ENCODE assay signal across 8 cellular contexts in the genomic region with DNA sequence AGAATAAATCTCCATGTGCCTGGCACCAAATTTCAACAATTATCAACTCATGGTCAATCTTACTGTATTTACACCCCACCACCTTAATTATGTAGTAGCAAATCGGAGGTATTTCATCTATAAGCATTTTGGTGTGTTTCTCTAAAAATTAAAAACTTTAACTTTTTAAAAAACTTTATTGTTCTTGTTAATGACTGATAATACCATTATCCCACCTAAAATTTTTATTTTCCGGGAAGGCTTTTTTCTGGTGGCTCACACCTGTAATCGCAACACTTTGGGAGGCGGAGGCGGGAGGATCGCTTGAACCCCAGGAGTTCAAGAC. TPM values are rescaled to one million over a fixed set of nuclear protein-coding genes. Genes with fewer than 3 reads are reported as not detected.
DNase-seq lines count a peak whose midpoint lies in the region; ATAC-seq and TF ChIP-seq lines count a peak whose summit lies in the region.

No MANE protein-coding gene starts in this region.

- POLR2A ChIA-PET in RWPE1 (lab: Yijun Ruan, JAX; ENCODE audit: low non-redundant PET) = no interaction called here

- H3K9me3 ChIP-seq in stomach smooth muscle (ENCODE audit: control insufficient read depth in 2 of 2, low read length in 2 of 2) = no peaks in the 10 kb centered on the region

- H3K4me1 Mint-ChIP-seq in T-helper 1 cell treated with Interleukin-12 subunit alpha and Interleukin-12 subunit beta and Interleukin-4 antibody, amounts not matched to agents 30 μg/mL and 1 μg/mL, for 36 hours (ENCODE audit: low read depth) = peaks cover 4% of the 10 kb centered on the region
- H3K4me1 Mint-ChIP-seq in glutamatergic neuron (ENCODE audit: low read depth, unreplicated experiment) = no peaks in the 10 kb centered on the region

- peak overlapping the region; percentile 87 for H3K4me3 Mint-ChIP-seq in T-helper 1 cell treated with Interleukin-12 subunit alpha and Interleukin-12 subunit beta and Interleukin-4 antibody, amounts not matched to agents 30 μg/mL and 1 μg/mL, for 36 hours
- H3K4me3 Mint-ChIP-seq in glutamatergic neuron (ENCODE audit: unreplicated experiment) = peak overlapping the region; percentile 87

- H3K4me3 ChIP-seq in stomach smooth muscle (ENCODE audit: low read length in 2 of 2) = peak overlapping the region; percentile 81 to 96

- peaks cover 5% of the 10 kb centered on the region for H3K4me1 ChIP-seq in stomach smooth muscle (ENCODE audit: control insufficient read depth, insufficient read depth, low read length)

- H3K27me3 ChIP-seq in stomach smooth muscle (ENCODE audit: control insufficient read depth in 1 of 2, insufficient read depth in 2 of 2, low read length in 2 of 2) = no peaks in the 10 kb centered on the region

- DNase-seq in T-helper 1 cell (no peak), RWPE1 (ENCODE audit: low spot score) (no peak), glutamatergic neuron (no peak), activated gamma-delta T cell (lab: John Stamatoyannopoulos, UW) (no peak), KG1 (lab: John Stamatoyannopoulos, UW) (no peak)

- no peaks in the 10 kb centered on the region for H3K9me3 Mint-ChIP-seq in T-helper 1 cell treated with Interleukin-12 subunit alpha and Interleukin-12 subunit beta and Interleukin-4 antibody, amounts not matched to agents 30 μg/mL and 1 μg/mL, for 36 hours
- H3K9me3 Mint-ChIP-seq in glutamatergic neuron (ENCODE audit: unreplicated experiment) = peaks cover 6% of the 10 kb centered on the region

- peak overlapping the region; percentile 80 for H3K27ac Mint-ChIP-seq in T-helper 1 cell treated with Interleukin-12 subunit alpha and Interleukin-12 subunit beta and Interleukin-4 antibody, amounts not matched to agents 30 μg/mL and 1 μg/mL, for 36 hours
- H3K27ac Mint-ChIP-seq in glutamatergic neuron (ENCODE audit: unreplicated experiment) = no peak overlapping the region

- no peaks in the 10 kb centered on the region for H3K27me3 Mint-ChIP-seq in T-helper 1 cell treated with Interleukin-12 subunit alpha and Interleukin-12 subunit beta and Interleukin-4 antibody, amounts not matched to agents 30 μg/mL and 1 μg/mL, for 36 hours (ENCODE audit: low read depth)
- no peaks in the 10 kb centered on the region for H3K27me3 Mint-ChIP-seq in glutamatergic neuron (ENCODE audit: unreplicated experiment)

- CTCF ChIA-PET in RWPE1 (lab: Yijun Ruan, JAX) = no interaction called here

- no peak for TF ChIP-seq CTCF in RWPE1 (conservative IDR thresholded peaks at IDR 0.05; ENCODE audit: low read depth)
- TF ChIP-seq CTCF in glutamatergic neuron (IDR thresholded peaks at IDR 0.05; ENCODE audit: partially characterized antibody, unreplicated experiment) = no peak

- peaks cover 13 to 19% of the 10 kb centered on the region in 2 donors for H3K36me3 ChIP-seq in stomach smooth muscle (ENCODE audit: control insufficient read depth in 2 of 2, insufficient read depth in 2 of 2, low read length in 2 of 2)

- peak overlapping the region; percentile 66 to 84 for H3K9ac ChIP-seq in stomach smooth muscle (ENCODE audit: low read length in 2 of 2)

- peaks cover 20% of the 10 kb centered on the region for H3K36me3 Mint-ChIP-seq in T-helper 1 cell treated with Interleukin-12 subunit alpha and Interleukin-12 subunit beta and Interleukin-4 antibody, amounts not matched to agents 30 μg/mL and 1 μg/mL, for 36 hours (ENCODE audit: low read depth)
- peaks cover 1% of the 10 kb centered on the region for H3K36me3 Mint-ChIP-seq in glutamatergic neuron (ENCODE audit: unreplicated experiment)

- H3K27ac ChIP-seq in RWPE1 (peak overlapping the region; percentile 55), stomach smooth muscle (ENCODE audit: low read length) (no peak overlapping the region)

- no peak for ATAC-seq in GM21367 (IDR thresholded peaks at IDR 0.05; ENCODE audit: unreplicated experiment)

RNA-seq across cellular contexts. Expression of gene PDCD2L, which starts 0.5 kb away (rescaled TPM):
- total RNA-seq in glutamatergic neuron (ENCODE audit: unreplicated experiment) = 15.0 TPM

RNA-seq across cellular contexts. Expression of gene UBA2, which starts 24.4 kb away (rescaled TPM):
- total RNA-seq in glutamatergic neuron (ENCODE audit: unreplicated experiment) = 92.5 TPM

RNA-seq across cellular contexts. Expression of gene GPI, which starts 38.8 kb away (rescaled TPM):
- total RNA-seq in glutamatergic neuron (ENCODE audit: unreplicated experiment) = 213 TPM
